ENCODE assay signal across 21 cellular contexts in genomic region chr14:67973415-67973814, GRCh38.
DNase-seq lines count a peak whose midpoint lies in the region; FAIRE-seq and TF ChIP-seq lines count a peak whose summit lies in the region.
"Had no signal": no experiment of that assay in that cellular context is flagged by ENCODE, and none has a peak within 500 bp of the region (broad histone marks: within the 10 kb centered on the region; RNA-seq: fewer than 3 reads in every experiment).

No MANE protein-coding gene starts in this region.

- H3K79me2 ChIP-seq in SK-N-SH (ENCODE audit: insufficient read depth) = no peaks in the 10 kb centered on the region

- no peak overlapping the region for H3K4me3 ChIP-seq in SK-N-SH (ENCODE audit: low read depth in 2 of 2, low read length in 1 of 2)
- no peak overlapping the region for H3K4me3 ChIP-seq in sigmoid colon
- no peak overlapping the region for H3K4me3 ChIP-seq in kidney (ENCODE audit: low read length in 2 of 2)
- H3K4me3 ChIP-seq: BLaER1 had no signal

- intact Hi-C loops in sigmoid colon (cut with DNase I) = no loop called here
- intact Hi-C loops in kidney (cut with DNase I) = no loop called here
- intact Hi-C loops in posterior vena cava (cut with DNase I) = no loop called here

- H3K9me2 ChIP-seq in SK-N-SH = no peaks in the 10 kb centered on the region

- DNase-seq in H4 (ENCODE audit: low spot score) = peak; percentile 17
- DNase-seq in NCI-H1930 (lab: John Stamatoyannopoulos, UW) = peak; percentile 8 to 10
- peak; percentile 15 for DNase-seq in SK-N-SH
- DNase-seq in sigmoid colon = no peak
- DNase-seq in MV-4-11 (lab: John Stamatoyannopoulos, UW) = no peak
- no peak for DNase-seq in NCI-H128 (lab: John Stamatoyannopoulos, UW; ENCODE audit: unreplicated experiment)
- no peak for DNase-seq in kidney
- no peak for DNase-seq in posterior vena cava (ENCODE audit: low spot score)
- DNase-seq: ACHN; Caco-2; CD4-positive, alpha-beta T cell; DMS153; GOT3; KG1; NCI-H187; NCI-H774; PC-3; RPMI8226; SHP77; T-cell had no signal

- TF ChIP-seq RAD21 in SK-N-SH (IDR thresholded peaks at IDR 0.05; ENCODE audit: low read length) = no peak

- H3K36me3 ChIP-seq in SK-N-SH (replicated peaks in 1 of 2; ENCODE audit: control insufficient read depth in 1 of 2, insufficient read depth in 2 of 2, low read length in 1 of 2) (no peaks in the 10 kb centered on the region), sigmoid colon (no peaks in the 10 kb centered on the region), kidney (ENCODE audit: control insufficient read depth in 1 of 2, insufficient read depth in 2 of 2, low read length in 2 of 2) (no peaks in the 10 kb centered on the region)

- peaks cover 3% of the 10 kb centered on the region for H3F3A ChIP-seq in SK-N-SH (replicated peaks; ENCODE audit: insufficient read depth)

- no peak overlapping the region for H3K27ac ChIP-seq in SK-N-SH (ENCODE audit: low read depth in 2 of 2, low read length in 1 of 2)
- peak overlapping the region in 3 of 4 donors; percentile 74 to 80 (median 78) for H3K27ac ChIP-seq in sigmoid colon
- H3K27ac ChIP-seq in kidney (ENCODE audit: low read depth in 2 of 2, low read length in 2 of 2) = no peak overlapping the region
- H3K27ac ChIP-seq: BLaER1 had no signal

- no peaks in the 10 kb centered on the region for H4K20me1 ChIP-seq in SK-N-SH (ENCODE audit: insufficient read depth)
- H4K20me1 ChIP-seq: BLaER1 had no signal

- H3K27me3 ChIP-seq in SK-N-SH (ENCODE audit: insufficient read depth) (no peaks in the 10 kb centered on the region), sigmoid colon (no peaks in the 10 kb centered on the region)
- H3K27me3 ChIP-seq: BLaER1 had no signal

- no peak overlapping the region for H3K4me2 ChIP-seq in SK-N-SH
- H3K4me2 ChIP-seq: BLaER1 had no signal

- CTCF ChIA-PET in SK-N-SH (lab: Yijun Ruan, JAX) = no interaction called here

- TF ChIP-seq POLR2A in sigmoid colon (IDR thresholded peaks at IDR 0.05) = no peak

- H2AFZ ChIP-seq in SK-N-SH (ENCODE audit: low read depth) = no peak overlapping the region

- H3K9ac ChIP-seq in SK-N-SH = no peak overlapping the region
- H3K9ac ChIP-seq in kidney (ENCODE audit: low read length in 2 of 2) = no peak overlapping the region
- H3K9ac ChIP-seq: BLaER1 had no signal

- no peaks in the 10 kb centered on the region for H3K9me3 ChIP-seq in SK-N-SH
- no peaks in the 10 kb centered on the region for H3K9me3 ChIP-seq in sigmoid colon
- no peaks in the 10 kb centered on the region for H3K9me3 ChIP-seq in kidney (ENCODE audit: control insufficient read depth in 1 of 2, low read length in 2 of 2)
- H3K9me3 ChIP-seq: Caco-2 had no signal

- FAIRE-seq in kidney (lab: Jason Lieb, UNC) = no peak

- TF ChIP-seq EP300 in SK-N-SH (IDR thresholded peaks at IDR 0.05; ENCODE audit: borderline replicate concordance in 1 of 2, low read depth in 1 of 2, low read length in 1 of 2) = peak in 1 of 2 experiments; percentile 68; a peak in 1 of 4 replicates
- no peak for TF ChIP-seq EP300 in sigmoid colon (IDR thresholded peaks at IDR 0.05)

- TF ChIP-seq CTCF in SK-N-SH (IDR thresholded peaks at IDR 0.05) (no peak), sigmoid colon (IDR thresholded peaks at IDR 0.05) (no peak), kidney (IDR thresholded peaks at IDR 0.05; ENCODE audit: borderline replicate concordance, extremely low read depth, insufficient read depth) (no peak)

- POLR2A ChIA-PET in SK-N-SH (lab: Yijun Ruan, JAX) = no interaction called here

- H3K4me1 ChIP-seq in SK-N-SH (ENCODE audit: control insufficient read depth in 1 of 2, insufficient read depth in 2 of 2, low read depth in 1 of 2, low read length in 1 of 2) (peaks cover 0 to 7% of the 10 kb centered on the region in 2 experiments; a peak in 1 of 4 replicates), sigmoid colon (peaks cover 0 to 51% (median 42%) of the 10 kb centered on the region in 4 donors), kidney (ENCODE audit: control insufficient read depth in 1 of 2, insufficient read depth in 1 of 2, low read depth in 1 of 2, low read length in 2 of 2) (no peaks in the 10 kb centered on the region)
- H3K4me1 ChIP-seq: BLaER1 had no signal

TF ChIP-seq in SK-N-SH, 30 proteins besides CTCF, POLR2A, EP300 and RAD21:
- no peak for TF ChIP-seq MXI1 (IDR thresholded peaks at IDR 0.05; ENCODE audit: low read depth, low read length)
- 0 out of 2 replicates have a peak, but pooled peaks have one; percentile 15 for TF ChIP-seq TEAD4 (IDR thresholded peaks at IDR 0.05; ENCODE audit: borderline replicate concordance, insufficient read depth)
- peak; percentile 40 for TF ChIP-seq TCF12 (IDR thresholded peaks at IDR 0.05)
- TF ChIP-seq FOXM1 (IDR thresholded peaks at IDR 0.05; ENCODE audit: low read depth) = 0 out of 2 replicates have a peak, but pooled peaks have one; percentile 10
- TF ChIP-seq SMC3 (IDR thresholded peaks at IDR 0.05; ENCODE audit: low read depth, low read length) = no peak
- peak; percentile 33 for TF ChIP-seq CHD2 (IDR thresholded peaks at IDR 0.05; ENCODE audit: low read length, partially characterized antibody)
- TF ChIP-seq GATA2 (CRISPR knock-in tag; IDR thresholded peaks at IDR 0.05) = no peak
- TF ChIP-seq RCOR1 (IDR thresholded peaks at IDR 0.05; ENCODE audit: low read length) = peak; percentile 45; the same call in 1 of the 2 replicates
- TF ChIP-seq, protein P1, sequence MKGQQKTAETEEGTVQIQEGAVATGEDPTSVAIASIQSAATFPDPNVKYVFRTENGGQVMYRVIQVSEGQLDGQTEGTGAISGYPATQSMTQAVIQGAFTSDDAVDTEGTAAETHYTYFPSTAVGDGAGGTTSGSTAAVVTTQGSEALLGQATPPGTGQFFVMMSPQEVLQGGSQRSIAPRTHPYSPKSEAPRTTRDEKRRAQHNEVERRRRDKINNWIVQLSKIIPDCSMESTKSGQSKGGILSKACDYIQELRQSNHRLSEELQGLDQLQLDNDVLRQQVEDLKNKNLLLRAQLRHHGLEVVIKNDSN (IDR thresholded peaks at IDR 0.05; ENCODE audit: borderline replicate concordance, low read depth) = no peak
- TF ChIP-seq POLR2AphosphoS5 (IDR thresholded peaks at IDR 0.05; ENCODE audit: low read depth, low read length) = peak; percentile 42; the same call in 1 of the 2 replicates

Comparison
In these comparisons a context has a peak if more than half of its experiments do, and no peak if none do; other contexts are left out.
1. DNase-seq: peak in H4 (single experiment), NCI-H1930 (2 of 2) and SK-N-SH (single experiment); none in sigmoid colon (single experiment), MV-4-11 (single experiment), NCI-H128 (single experiment), kidney (single experiment) and posterior vena cava (single experiment).
2. H3K27ac ChIP-seq: peak in sigmoid colon (3 of 4); none in SK-N-SH (0 of 2) and kidney (0 of 2).